17 cellular contexts compared by ENCODE assay signal in the genomic region with DNA sequence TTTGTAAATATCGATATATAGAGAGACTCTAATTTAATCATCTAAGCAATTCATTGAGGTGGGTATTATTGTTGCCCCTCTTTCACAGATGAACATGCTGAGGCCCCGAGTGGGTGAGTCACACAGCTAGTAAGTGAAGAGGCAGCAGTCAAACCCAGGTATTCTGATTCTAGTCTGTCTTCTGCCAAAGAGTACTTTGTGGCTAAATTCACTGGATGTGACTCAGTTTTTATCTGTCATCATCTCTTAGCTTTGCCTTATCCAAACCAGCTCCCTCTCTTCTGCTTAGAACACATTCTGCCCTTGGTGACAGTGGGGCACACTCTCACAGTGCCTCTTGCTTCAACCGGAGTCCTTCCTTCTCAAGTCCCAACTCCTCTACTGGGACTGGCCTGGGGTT. TPM values are rescaled to one million over a fixed set of nuclear protein-coding genes. Genes with fewer than 3 reads are reported as not detected.
A peak's percentile ranks its signal among the peaks of the same experiment; 100 is the strongest.
DNase-seq lines count a peak whose midpoint lies in the region; ATAC-seq lines count a peak whose summit lies in the region.
"Had no signal": no experiment of that assay in that cellular context is flagged by ENCODE, and none has a peak within 500 bp of the region (broad histone marks: within the 10 kb centered on the region; RNA-seq: fewer than 3 reads in every experiment).

No MANE protein-coding gene starts in this region.

- DNase-seq in ACHN = peak; percentile 8
- DNase-seq in ELR (ENCODE audit: low read depth) = peak; percentile 15
- DNase-seq in RPMI7951 (ENCODE audit: low read depth) = peak; percentile 49
- DNase-seq in iris pigment epithelial cell (ENCODE audit: low read depth) = peak; percentile 2
- DNase-seq in activated CD4-positive, alpha-beta T cell treated with anti-CD3 and anti-CD28 coated beads for 4 hours = no peak
- DNase-seq in NCI-H2029 treated with DMSO at 0.1 percent for 48 hours (lab: John Stamatoyannopoulos, UW) = no peak
- DNase-seq: CD4-positive, alpha-beta memory T cell; DND-41; NCI-H1048; NCI-H146; NCI-H446 treated with DMSO at 0.1 percent for 48 hours; NCI-H748 treated with DMSO at 0.1 percent for 48 hours; Peyer's patch had no signal

- ATAC-seq in GM19023 (IDR thresholded peaks at IDR 0.05; ENCODE audit: unreplicated experiment) (no peak), HG03520 (IDR thresholded peaks at IDR 0.05; ENCODE audit: unreplicated experiment) (no peak)
- ATAC-seq: HCT116, K562 had no signal

- in situ Hi-C loops in ACHN (cut with HindIII; ENCODE audit: low pct_ligation_motif_present, low pct_unique_long_range_greater_than_20kb, low sequenced_read_pairs) = no loop called here

RNA-seq across cellular contexts. Expression of a gene that starts 11.5 kb away (rescaled TPM):
- not detected in 2 replicates for total RNA-seq in RPMI7951 (2014; rRNA removed; shearing (Covaris generic))
- total RNA-seq: CD4-positive, alpha-beta memory T cell; K562 had no signal

RNA-seq across cellular contexts. Expression of a gene that starts 57.0 kb away (rescaled TPM):
- total RNA-seq in RPMI7951 (2014; rRNA removed; shearing (Covaris generic)) = not detected in 2 replicates
- total RNA-seq: CD4-positive, alpha-beta memory T cell; K562 had no signal

Comparison
In these comparisons a context has a peak if more than half of its experiments do, and no peak if none do; other contexts are left out.
1. DNase-seq: peak in ACHN (single experiment), ELR (single experiment), RPMI7951 (single experiment) and iris pigment epithelial cell (single experiment); none in activated CD4-positive, alpha-beta T cell treated with anti-CD3 and anti-CD28 coated beads for 4 hours (0 of 2) and NCI-H2029 treated with DMSO at 0.1 percent for 48 hours (single experiment).